In genomic region chr7:46830-47140, GRCh38 we compare ENCODE assay signal across 20 cellular contexts.
DNase-seq lines count a peak whose midpoint lies in the region; ATAC-seq, FAIRE-seq and TF ChIP-seq lines count a peak whose summit lies in the region.
"Had no signal": no experiment of that assay in that cellular context is flagged by ENCODE, and none has a peak within 500 bp of the region (broad histone marks: within the 10 kb centered on the region; RNA-seq: fewer than 3 reads in every experiment).

No MANE protein-coding gene starts in this region.

- H3K27me3 ChIP-seq in RWPE2 (ENCODE audit: insufficient read depth, poor library complexity, severe bottlenecking) (no peaks in the 10 kb centered on the region), osteoblast (ENCODE audit: insufficient read depth, low read length) (peaks cover 35% of the 10 kb centered on the region), testis (no peaks in the 10 kb centered on the region)
- H3K27me3 ChIP-seq: BLaER1 had no signal

- H3K4me2 ChIP-seq in osteoblast (ENCODE audit: insufficient read depth, low read length) = no peak overlapping the region
- H3K4me2 ChIP-seq: BLaER1, KMS-11 had no signal

- ATAC-seq in RWPE2 (ENCODE audit: low read depth) (no peak), HG03139 (IDR thresholded peaks at IDR 0.05; ENCODE audit: unreplicated experiment) (no peak)

- H3K9me3 ChIP-seq in RWPE2 (ENCODE audit: severe bottlenecking) (no peaks in the 10 kb centered on the region), osteoblast (ENCODE audit: low read depth, low read length) (no peaks in the 10 kb centered on the region), testis (no peaks in the 10 kb centered on the region)
- H3K9me3 ChIP-seq: BLaER1 had no signal

- H3K36me3 ChIP-seq in RWPE2 (ENCODE audit: low read depth) (no peaks in the 10 kb centered on the region), osteoblast (ENCODE audit: insufficient read depth, low read length) (no peaks in the 10 kb centered on the region), testis (ENCODE audit: low read depth, missing control alignments) (no peaks in the 10 kb centered on the region)
- H3K36me3 ChIP-seq: BLaER1 had no signal

- no peak for DNase-seq in H54 (ENCODE audit: insufficient read length, low spot score)
- DNase-seq in RWPE2 (ENCODE audit: low spot score) = peak; percentile 33
- DNase-seq in osteoblast (ENCODE audit: insufficient read length, low spot score, missing footprints) = peak; percentile 11
- DNase-seq in testis = peak; percentile 10
- no peak for DNase-seq in cortex of kidney (lab: John Stamatoyannopoulos, UW)
- DNase-seq in DMS79 treated with DMSO at 0.1 percent for 48 hours (lab: John Stamatoyannopoulos, UW) = no peak
- DNase-seq: CD4-positive, alpha-beta memory T cell; DMS153; H7; HFFc6; NCI-H1417 treated with DMSO at 0.1 percent for 48 hours; NCI-H187 treated with DMSO at 0.1 percent for 48 hours; NCI-H226; NCI-H524; NCI-H82; OCI-M1; SHP77 treated with DMSO at 0.1 percent for 48 hours had no signal

- H3K27ac ChIP-seq in RWPE2 (ENCODE audit: poor library complexity, severe bottlenecking) = no peak overlapping the region
- H3K27ac ChIP-seq in osteoblast (ENCODE audit: low read depth, low read length) = no peak overlapping the region
- H3K27ac ChIP-seq in testis = no peak overlapping the region
- H3K27ac ChIP-seq: BLaER1, KMS-11 had no signal

- no peak overlapping the region for H2AFZ ChIP-seq in osteoblast (ENCODE audit: low read length)

- 0 out of 2 replicates have a peak, but pooled peaks have one; percentile 22 for TF ChIP-seq POLR2A in H54 (IDR thresholded peaks at IDR 0.05; ENCODE audit: low read depth, low read length)
- no peak for TF ChIP-seq POLR2A in testis (IDR thresholded peaks at IDR 0.05)

- TF ChIP-seq CTCF in RWPE2 (IDR thresholded peaks at IDR 0.05; ENCODE audit: poor library complexity, severe bottlenecking) = no peak
- TF ChIP-seq CTCF in osteoblast (IDR thresholded peaks at IDR 0.05; ENCODE audit: extremely low read depth, low read depth, low read length) = no peak
- no peak for TF ChIP-seq CTCF in testis (IDR thresholded peaks at IDR 0.05)

- H3K4me3 ChIP-seq in RWPE2 (ENCODE audit: severe bottlenecking) = no peak overlapping the region
- no peak overlapping the region for H3K4me3 ChIP-seq in osteoblast (ENCODE audit: insufficient read depth, low read length)
- H3K4me3 ChIP-seq in testis = no peak overlapping the region
- H3K4me3 ChIP-seq: BLaER1 had no signal

- H4K20me1 ChIP-seq in osteoblast (ENCODE audit: insufficient read depth, low read length) = no peaks in the 10 kb centered on the region
- H4K20me1 ChIP-seq: BLaER1 had no signal

- FAIRE-seq in H54 (lab: Jason Lieb, UNC) = no peak

- no peaks in the 10 kb centered on the region for H3K79me2 ChIP-seq in osteoblast (ENCODE audit: insufficient read depth, low read length)

- 96 to 97% methylated on average over 4 to 5 of the region's 5 CpGs for WGBS in testis, 2 donors

- intact Hi-C loops in testis (cut with DNase I; ENCODE audit: low total_unique reads) = no loop called here

- no peaks in the 10 kb centered on the region for H3K4me1 ChIP-seq in RWPE2 (ENCODE audit: insufficient read depth, poor library complexity, severe bottlenecking)
- peaks cover 4% of the 10 kb centered on the region for H3K4me1 ChIP-seq in osteoblast (ENCODE audit: insufficient read depth, low read length)
- no peaks in the 10 kb centered on the region for H3K4me1 ChIP-seq in testis
- H3K4me1 ChIP-seq: BLaER1 had no signal

Comparison
In these comparisons a context has a peak if more than half of its experiments do, and no peak if none do; other contexts are left out.
1. DNase-seq: peak in RWPE2 (single experiment), osteoblast (single experiment) and testis (single experiment); none in H54 (single experiment), cortex of kidney (single experiment) and DMS79 treated with DMSO at 0.1 percent for 48 hours (single experiment).